10 cellular contexts compared by ENCODE assay signal in genomic region chr6:12640438-12640837, GRCh38.
"Had no signal": no experiment of that assay in that cellular context is flagged by ENCODE, and none has a peak within 500 bp of the region (broad histone marks: within the 10 kb centered on the region; RNA-seq: fewer than 3 reads in every experiment).

No MANE protein-coding gene starts in this region.

- H2AFZ ChIP-seq: GM23338 had no signal

- FAIRE-seq: H1, H54 had no signal

- H3K4me3 Mint-ChIP-seq: GM23338, H9, HFFc6 had no signal

- H3K4me3 ChIP-seq: GM23338 had no signal

- DNase-seq: H9, HCEC 1CT, HFFc6, IMR-90, KBM-7 had no signal

- H3K9ac ChIP-seq: KMS-11 had no signal

- H3K9me3 Mint-ChIP-seq: HFFc6 had no signal

- H3K4me2 ChIP-seq: GM23338, KMS-11 had no signal

- H3K27ac ChIP-seq: HL-60, KMS-11 had no signal

- ATAC-seq: GM23338 had no signal

- H3K27ac Mint-ChIP-seq: GM23338, H9, HFFc6 had no signal
